Comparison of ENCODE assay signal across 1 cellular context in the genomic region with DNA sequence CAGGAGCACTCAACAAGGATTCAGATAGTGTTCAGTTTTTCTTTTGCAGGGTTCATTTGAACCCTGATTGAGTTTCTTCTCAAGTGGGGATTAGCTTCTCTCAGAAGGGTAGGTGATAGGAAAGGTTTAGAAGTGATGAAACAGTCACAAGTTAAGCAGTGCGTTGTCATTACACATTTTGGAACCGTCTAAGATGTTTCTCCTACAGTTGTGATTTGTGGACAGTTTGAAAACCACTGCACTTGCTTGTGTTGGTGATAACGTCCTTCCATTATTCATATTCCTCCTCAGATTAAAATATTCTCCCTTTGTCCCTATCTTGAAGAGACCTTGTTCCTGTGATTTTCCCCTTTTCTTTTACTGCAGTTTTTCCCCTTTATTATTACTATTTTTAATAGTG.
TF ChIP-seq lines count a peak whose summit lies in the region.

No MANE protein-coding gene starts in this region.

TF ChIP-seq in K562, 482 proteins besides CTCF, POLR2A, EP300 and RAD21:
- TF ChIP-seq HDAC2 (IDR thresholded peaks at IDR 0.05): peak; percentile 88
- no peak for TF ChIP-seq NFE2 (IDR thresholded peaks at IDR 0.05; ENCODE audit: low read depth)
- TF ChIP-seq ZBED1 (IDR thresholded peaks at IDR 0.05): no peak
- peak in 1 of 2 experiments; percentile 93; a peak in 2 of 4 replicates for TF ChIP-seq RCOR1 (IDR thresholded peaks at IDR 0.05; ENCODE audit: borderline replicate concordance in 1 of 2, low read depth in 2 of 2, low read length in 2 of 2)
- TF ChIP-seq, protein P1, sequence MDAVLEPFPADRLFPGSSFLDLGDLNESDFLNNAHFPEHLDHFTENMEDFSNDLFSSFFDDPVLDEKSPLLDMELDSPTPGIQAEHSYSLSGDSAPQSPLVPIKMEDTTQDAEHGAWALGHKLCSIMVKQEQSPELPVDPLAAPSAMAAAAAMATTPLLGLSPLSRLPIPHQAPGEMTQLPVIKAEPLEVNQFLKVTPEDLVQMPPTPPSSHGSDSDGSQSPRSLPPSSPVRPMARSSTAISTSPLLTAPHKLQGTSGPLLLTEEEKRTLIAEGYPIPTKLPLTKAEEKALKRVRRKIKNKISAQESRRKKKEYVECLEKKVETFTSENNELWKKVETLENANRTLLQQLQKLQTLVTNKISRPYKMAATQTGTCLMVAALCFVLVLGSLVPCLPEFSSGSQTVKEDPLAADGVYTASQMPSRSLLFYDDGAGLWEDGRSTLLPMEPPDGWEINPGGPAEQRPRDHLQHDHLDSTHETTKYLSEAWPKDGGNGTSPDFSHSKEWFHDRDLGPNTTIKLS (IDR thresholded peaks at IDR 0.05; ENCODE audit: borderline replicate concordance, low read depth): no peak
- peak; percentile 41 for TF ChIP-seq ARID1B (IDR thresholded peaks at IDR 0.05)
- TF ChIP-seq TCF3 (CRISPR knock-in tag; IDR thresholded peaks at IDR 0.05): peak; percentile 51
- TF ChIP-seq ELF1 (tag; IDR thresholded peaks at IDR 0.05): 0 out of 2 replicates have a peak, but pooled peaks have one; percentile 28
- no peak for TF ChIP-seq SRSF3 (IDR thresholded peaks at IDR 0.05; ENCODE audit: insufficient read depth, low read length)
- TF ChIP-seq GABPB1 (CRISPR knock-in tag; IDR thresholded peaks at IDR 0.05): no peak
- no peak for TF ChIP-seq ZBTB1 (CRISPR knock-in tag; IDR thresholded peaks at IDR 0.05; ENCODE audit: borderline replicate concordance, low read depth)
- TF ChIP-seq HDAC1 (IDR thresholded peaks at IDR 0.05): peak in 1 of 2 experiments; percentile 50; a peak in 2 of 4 replicates
- TF ChIP-seq SIX5 (IDR thresholded peaks at IDR 0.05; ENCODE audit: borderline replicate concordance in 1 of 2, insufficient read depth in 1 of 2, low read depth in 1 of 2, low read length in 2 of 2): 0 out of 4 replicates have a peak, but pooled peaks of 1 of the 2 experiments have one; percentile 0
- TF ChIP-seq, protein P2, sequence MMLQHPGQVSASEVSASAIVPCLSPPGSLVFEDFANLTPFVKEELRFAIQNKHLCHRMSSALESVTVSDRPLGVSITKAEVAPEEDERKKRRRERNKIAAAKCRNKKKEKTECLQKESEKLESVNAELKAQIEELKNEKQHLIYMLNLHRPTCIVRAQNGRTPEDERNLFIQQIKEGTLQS (IDR thresholded peaks at IDR 0.05): peak; percentile 46; the same call in 1 of the 2 replicates
- TF ChIP-seq, protein P2 (CRISPR knock-in tag; conservative IDR thresholded peaks at IDR 0.05): no peak
- TF ChIP-seq TEAD4 (IDR thresholded peaks at IDR 0.05; ENCODE audit: low read length): peak; percentile 57; the same call in 1 of the 2 replicates
- TF ChIP-seq TEAD4 (CRISPR knock-in tag; IDR thresholded peaks at IDR 0.05; ENCODE audit: borderline replicate concordance): no peak
- peak; percentile 85 to 87 for TF ChIP-seq KDM1A (IDR thresholded peaks at IDR 0.05)
- no peak for TF ChIP-seq POLR3G (IDR thresholded peaks at IDR 0.05; ENCODE audit: extremely low read depth, insufficient read length, insufficient replicate concordance)
- no peak for TF ChIP-seq ETV5 (CRISPR knock-in tag; IDR thresholded peaks at IDR 0.05; ENCODE audit: low read depth)
- TF ChIP-seq CXXC5 (CRISPR knock-in tag; IDR thresholded peaks at IDR 0.05): 0 out of 2 replicates have a peak, but pooled peaks have one; percentile 12
- TF ChIP-seq ZNF174 (CRISPR knock-in tag; IDR thresholded peaks at IDR 0.05): no peak
- no peak for TF ChIP-seq NR3C1 (CRISPR knock-in tag; IDR thresholded peaks at IDR 0.05)
- no peak for TF ChIP-seq BRF1 (IDR thresholded peaks at IDR 0.05; ENCODE audit: borderline replicate concordance, extremely low read depth, insufficient read length)
- TF ChIP-seq CBFA2T3 (IDR thresholded peaks at IDR 0.05): peak; percentile 44
- TF ChIP-seq SMARCA4 (IDR thresholded peaks at IDR 0.05): no peak
- TF ChIP-seq, protein P3, sequence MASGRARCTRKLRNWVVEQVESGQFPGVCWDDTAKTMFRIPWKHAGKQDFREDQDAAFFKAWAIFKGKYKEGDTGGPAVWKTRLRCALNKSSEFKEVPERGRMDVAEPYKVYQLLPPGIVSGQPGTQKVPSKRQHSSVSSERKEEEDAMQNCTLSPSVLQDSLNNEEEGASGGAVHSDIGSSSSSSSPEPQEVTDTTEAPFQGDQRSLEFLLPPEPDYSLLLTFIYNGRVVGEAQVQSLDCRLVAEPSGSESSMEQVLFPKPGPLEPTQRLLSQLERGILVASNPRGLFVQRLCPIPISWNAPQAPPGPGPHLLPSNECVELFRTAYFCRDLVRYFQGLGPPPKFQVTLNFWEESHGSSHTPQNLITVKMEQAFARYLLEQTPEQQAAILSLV (tag; IDR thresholded peaks at IDR 0.05): no peak
- TF ChIP-seq ZNF217 (CRISPR knock-in tag; IDR thresholded peaks at IDR 0.05): no peak
- peak; percentile 46; the same call in 1 of the 2 replicates for TF ChIP-seq TAL1 (IDR thresholded peaks at IDR 0.05)
